8 cellular contexts compared by ENCODE assay signal in genomic region chr11:6611092-6612007, GRCh38. TPM values are rescaled to one million over a fixed set of nuclear protein-coding genes. Genes with fewer than 3 reads are reported as not detected.
DNase-seq lines count a peak whose midpoint lies in the region; ATAC-seq and TF ChIP-seq lines count a peak whose summit lies in the region.

No MANE protein-coding gene starts in this region.

- H3K36me3 ChIP-seq in DND-41 (ENCODE audit: insufficient read depth, low read length), result peaks cover 63% of the 10 kb centered on the region

- DNase-seq in DND-41 (peak; percentile 46), activated gamma-delta T cell (lab: John Stamatoyannopoulos, UW) (peak; percentile 45), head of caudate nucleus (peak in 30 of 42 donors; percentile 26 to 71 (median 46)), posterior vena cava (ENCODE audit: low spot score) (peak; percentile 92), NCI-H524 (lab: John Stamatoyannopoulos, UW) (no peak)
- no peak for DNase-seq in Jurkat, Clone E6-1 (ENCODE audit: low read depth, low spot score)
- DNase-seq in activated CD4-positive, CD25-positive, alpha-beta regulatory T cell treated with anti-CD3 and anti-CD28 coated beads, Interleukin-2, amount 50 U/mL, for 72 hours, result no peak

- peak overlapping the region; percentile 69 to 74 for H3K4me3 ChIP-seq in DND-41 (ENCODE audit: low read depth in 1 of 2, low read length in 2 of 2)
- peak overlapping the region; percentile 90 for H3K4me3 ChIP-seq in Jurkat, Clone E6-1 (ENCODE audit: low read length)

- peaks cover 19% of the 10 kb centered on the region for H4K20me1 ChIP-seq in DND-41 (ENCODE audit: insufficient read depth, low read length)

- no peak for TF ChIP-seq CTCF in DND-41 (IDR thresholded peaks at IDR 0.05; ENCODE audit: borderline replicate concordance, extremely low read depth, low read length, poor library complexity, severe bottlenecking)

- intact Hi-C loops in head of caudate nucleus (cut with DNase I), result loop anchor here (2.0 kb wide), 1 partner anchor 71 kb away; the partner anchor contains the start of gene MRPL17
- intact Hi-C loops in posterior vena cava (cut with DNase I), result loop anchor here in 1 of 2 donors (5.0 kb wide), 1 partner anchor 71 kb away; the partner anchor contains the start of gene MRPL17

- peaks cover 29% of the 10 kb centered on the region for H3K79me2 ChIP-seq in DND-41 (ENCODE audit: insufficient read depth, low read length)

- peak overlapping the region; percentile 61; the same call in 1 of the 2 replicates for H2AFZ ChIP-seq in DND-41 (ENCODE audit: low read depth, low read length)

- H3K4me1 ChIP-seq in DND-41 (ENCODE audit: insufficient read depth, low read length), result peaks cover 53% of the 10 kb centered on the region

- H3K9me3 ChIP-seq in DND-41 (ENCODE audit: insufficient read depth, low read length, severe bottlenecking), result no peaks in the 10 kb centered on the region

- no peaks in the 10 kb centered on the region for H3K27me3 ChIP-seq in DND-41 (ENCODE audit: insufficient read depth, low read length, poor library complexity)

- peak overlapping the region; percentile 72 for H3K9ac ChIP-seq in DND-41 (ENCODE audit: low read depth, low read length)

- peak overlapping the region; percentile 75 for H3K27ac ChIP-seq in DND-41 (ENCODE audit: low read length)

- H3K4me2 ChIP-seq in DND-41 (ENCODE audit: insufficient read depth, low read length), result peak overlapping the region; percentile 99

- ATAC-seq in DND-41 (ENCODE audit: insufficient read depth, low read depth) (peak; percentile 18), GM21447 (IDR thresholded peaks at IDR 0.05; ENCODE audit: unreplicated experiment) (peak; percentile 5)

RNA-seq across cellular contexts. Expression of gene TAF10, which starts 0.7 kb away (rescaled TPM):
- 440 TPM for polyA plus RNA-seq in Jurkat, Clone E6-1 (2012; ENCODE audit: insufficient read depth, insufficient read length)
- 100 to 1,000 TPM in 1 of 2 donors, 10 to 100 TPM in 1; 85.9 to 107 TPM for total RNA-seq in posterior vena cava

RNA-seq across cellular contexts. Expression of gene ILK, which starts 7.8 kb away (rescaled TPM):
- 72.3 TPM for polyA plus RNA-seq in Jurkat, Clone E6-1 (2012; ENCODE audit: insufficient read depth, insufficient read length)
- total RNA-seq in posterior vena cava, result 100 to 1,000 TPM; 340 to 384 TPM

RNA-seq across cellular contexts. Expression of gene TPP1, which starts 7.9 kb away (rescaled TPM):
- polyA plus RNA-seq in Jurkat, Clone E6-1 (2012; ENCODE audit: insufficient read depth, insufficient read length), result 40.3 TPM
- 100 to 1,000 TPM in 1 of 2 donors, 10 to 100 TPM in 1; 80.9 to 137 TPM for total RNA-seq in posterior vena cava

RNA-seq across cellular contexts. Expression of gene RRP8, which starts 7.9 kb away (rescaled TPM):
- 24.9 TPM for polyA plus RNA-seq in Jurkat, Clone E6-1 (2012; ENCODE audit: insufficient read depth, insufficient read length)
- 10 to 100 TPM; 16.6 to 17.6 TPM for total RNA-seq in posterior vena cava

RNA-seq across cellular contexts. Expression of gene DCHS1, which starts 44.3 kb away (rescaled TPM):
- polyA plus RNA-seq in Jurkat, Clone E6-1 (2012; ENCODE audit: insufficient read depth, insufficient read length), result 4.9 TPM
- total RNA-seq in posterior vena cava, result 10 to 100 TPM; 28.9 to 42.3 TPM

Comparison
In these comparisons a context has a peak if more than half of its experiments do, and no peak if none do; other contexts are left out.
1. DNase-seq: peak in DND-41 (single experiment), activated gamma-delta T cell (single experiment), head of caudate nucleus (30 of 42) and posterior vena cava (single experiment); none in Jurkat, Clone E6-1 (single experiment), NCI-H524 (0 of 2) and activated CD4-positive, CD25-positive, alpha-beta regulatory T cell treated with anti-CD3 and anti-CD28 coated beads, Interleukin-2, amount 50 U/mL, for 72 hours (single experiment).